Comparison of ENCODE assay signal across 9 cellular contexts in genomic region chr19:1503925-1504430, GRCh38. TPM values are rescaled to one million over a fixed set of nuclear protein-coding genes. Genes with fewer than 3 reads are reported as not detected.
"Had no signal": no experiment of that assay in that cellular context is flagged by ENCODE, and none has a peak within 500 bp of the region (broad histone marks: within the 10 kb centered on the region; RNA-seq: fewer than 3 reads in every experiment).

No MANE protein-coding gene starts in this region.

- DNase-seq: mammary epithelial cell had no signal

- H3K27ac Mint-ChIP-seq: activated naive CD8-positive, alpha-beta T cell treated with anti-CD3 and anti-CD28 coated beads, Interleukin-2, amount 10 ng/mL, durations not matched to agents 7 days and 5 days; natural killer cell had no signal

- H3K36me3 Mint-ChIP-seq: activated naive CD8-positive, alpha-beta T cell treated with anti-CD3 and anti-CD28 coated beads, Interleukin-2, amount 10 ng/mL, durations not matched to agents 7 days and 5 days; natural killer cell had no signal

- H3K9me3 Mint-ChIP-seq: activated naive CD8-positive, alpha-beta T cell treated with anti-CD3 and anti-CD28 coated beads, Interleukin-2, amount 10 ng/mL, durations not matched to agents 7 days and 5 days; activated T-cell treated with anti-CD3 and anti-CD28 coated beads, Interleukin-2, amount 50 U/mL, for 4 hours; natural killer cell had no signal

- H3K4me3 Mint-ChIP-seq: activated naive CD8-positive, alpha-beta T cell treated with anti-CD3 and anti-CD28 coated beads, Interleukin-2, amount 10 ng/mL, durations not matched to agents 7 days and 5 days; activated T-cell treated with anti-CD3 and anti-CD28 coated beads, Interleukin-2, amount 50 U/mL, for 4 hours; natural killer cell had no signal

RNA-seq across cellular contexts. Expression of gene ADAMTSL5, which starts 8.8 kb away (rescaled TPM):
- total RNA-seq: cerebellum, dermis blood vessel endothelial cell had no signal

RNA-seq across cellular contexts. Expression of gene PLK5, which starts 19.9 kb away (rescaled TPM):
- total RNA-seq: activated naive CD8-positive, alpha-beta T cell treated with anti-CD3 and anti-CD28 coated beads, Interleukin-2, amount 10 ng/mL, durations not matched to agents 7 days and 5 days; activated T-cell treated with anti-CD3 and anti-CD28 coated beads, Interleukin-2, amount 50 U/mL, for 4 hours; dermis blood vessel endothelial cell; epithelial cell of proximal tubule; mammary epithelial cell; natural killer cell; omental fat pad; pulmonary artery endothelial cell had no signal
